8 cellular contexts compared by ENCODE assay signal in genomic region chr5:159156839-159157238, GRCh38. TPM values are rescaled to one million over a fixed set of nuclear protein-coding genes. Genes with fewer than 3 reads are reported as not detected.
DNase-seq lines count a peak whose midpoint lies in the region; ATAC-seq and TF ChIP-seq lines count a peak whose summit lies in the region.

No MANE protein-coding gene starts in this region.

- no peaks in the 10 kb centered on the region for H3K9me3 ChIP-seq in endodermal cell (ENCODE audit: control insufficient read depth, low read length)

- 20 to 30% methylated on average over 1 to 2 of the region's 2 CpGs for WGBS in endodermal cell (ENCODE audit: insufficient coverage in 1 of 2, insufficient read length in 1 of 2), 2 experiments

- H3K4me3 Mint-ChIP-seq in endodermal cell (no peak overlapping the region), mesothelial cell of epicardium (no peak overlapping the region)

- no peaks in the 10 kb centered on the region for H3K27me3 Mint-ChIP-seq in endodermal cell (ENCODE audit: insufficient read depth)
- no peaks in the 10 kb centered on the region for H3K27me3 Mint-ChIP-seq in mesothelial cell of epicardium (ENCODE audit: low read depth)

- no peaks in the 10 kb centered on the region for H3K9me3 Mint-ChIP-seq in endodermal cell
- H3K9me3 Mint-ChIP-seq in mesothelial cell of epicardium = no peaks in the 10 kb centered on the region

- H3K27ac ChIP-seq in endodermal cell (ENCODE audit: low read depth, low read length) = no peak overlapping the region

- H3K36me3 ChIP-seq in endodermal cell (ENCODE audit: control insufficient read depth, insufficient read depth, low read length) = peaks cover 56% of the 10 kb centered on the region

- ATAC-seq in GM21825 (IDR thresholded peaks at IDR 0.05; ENCODE audit: unreplicated experiment) = peak; percentile 68
- ATAC-seq in HG03520 (IDR thresholded peaks at IDR 0.05; ENCODE audit: unreplicated experiment) = no peak

- H3K27ac Mint-ChIP-seq in endodermal cell = no peak overlapping the region
- peak overlapping the region; percentile 34 for H3K27ac Mint-ChIP-seq in mesothelial cell of epicardium

- H3K4me1 ChIP-seq in endodermal cell (ENCODE audit: control insufficient read depth, insufficient read depth, low read length) = no peaks in the 10 kb centered on the region

- no peak overlapping the region for H3K9ac ChIP-seq in endodermal cell (ENCODE audit: extremely low read depth, low read length, poor library complexity, severe bottlenecking)

- H3K4me3 ChIP-seq in endodermal cell (ENCODE audit: low read length) = no peak overlapping the region

- H3K4me1 Mint-ChIP-seq in endodermal cell (peaks cover 7% of the 10 kb centered on the region), mesothelial cell of epicardium (no peaks in the 10 kb centered on the region)

- DNase-seq in activated CD8-positive, alpha-beta memory T cell treated with anti-CD3 and anti-CD28 coated beads, Interleukin-2, amount 50 U/mL, for 1 hour (ENCODE audit: extremely low read depth) = peak; percentile 8
- no peak for DNase-seq in activated CD8-positive, alpha-beta memory T cell treated with anti-CD3 and anti-CD28 coated beads for 24 hours
- DNase-seq in NAMALWA (ENCODE audit: low spot score) = peak; percentile 79
- DNase-seq in SKM-1 treated with dmso at 0.1 percent for 144 hours (lab: John Stamatoyannopoulos, UW; ENCODE audit: unreplicated experiment) = peak; percentile 61
- DNase-seq in endodermal cell = peak; percentile 63
- DNase-seq in mesothelial cell of epicardium (ENCODE audit: low spot score in 2 of 2, unreplicated experiment in 2 of 2) = no peak

- H3K27me3 ChIP-seq in endodermal cell (ENCODE audit: control insufficient read depth, insufficient read depth, low read length, poor library complexity, severe bottlenecking) = no peaks in the 10 kb centered on the region

- peak; percentile 95 for TF ChIP-seq CTCF in endodermal cell (conservative IDR thresholded peaks at IDR 0.05)
- peak; percentile 83 for TF ChIP-seq CTCF in mesothelial cell of epicardium (IDR thresholded peaks at IDR 0.05; ENCODE audit: unreplicated experiment)

- H3K36me3 Mint-ChIP-seq in endodermal cell (ENCODE audit: low read depth) (peaks cover 15% of the 10 kb centered on the region), mesothelial cell of epicardium (peaks cover 16% of the 10 kb centered on the region)

RNA-seq across cellular contexts. Expression of gene RNF145, which starts 52.5 kb away (rescaled TPM):
- total RNA-seq in endodermal cell = 10 to 100 TPM; 50.2 to 50.4 TPM
- 77.2 TPM for polyA plus RNA-seq in endodermal cell (2013, experiment 1 of 2)
- 75.5 TPM for polyA plus RNA-seq in endodermal cell (2013, experiment 2 of 2)
- total RNA-seq in mesothelial cell of epicardium = 88.8 to 93.1 TPM (median 91.4 TPM) in 3 replicates

RNA-seq across cellular contexts. Expression of gene EBF1, which starts 57.1 kb away (rescaled TPM):
- total RNA-seq in endodermal cell = under 1 TPM in 1 of 2 donors, not detected in 1; 0.24 TPM
- polyA plus RNA-seq in endodermal cell (2013, experiment 1 of 2) = 8.6 TPM
- polyA plus RNA-seq in endodermal cell (2013, experiment 2 of 2) = 7.0 TPM
- total RNA-seq in mesothelial cell of epicardium = 0.96 to 1.6 TPM (median 1.4 TPM) in 3 replicates

Comparison
In these comparisons a context has a peak if more than half of its experiments do, and no peak if none do; other contexts are left out.
1. DNase-seq: peak in activated CD8-positive, alpha-beta memory T cell treated with anti-CD3 and anti-CD28 coated beads, Interleukin-2, amount 50 U/mL, for 1 hour (single experiment), NAMALWA (single experiment), SKM-1 treated with dmso at 0.1 percent for 144 hours (single experiment) and endodermal cell (single experiment); none in activated CD8-positive, alpha-beta memory T cell treated with anti-CD3 and anti-CD28 coated beads for 24 hours (single experiment) and mesothelial cell of epicardium (0 of 2).